In the genomic region with DNA sequence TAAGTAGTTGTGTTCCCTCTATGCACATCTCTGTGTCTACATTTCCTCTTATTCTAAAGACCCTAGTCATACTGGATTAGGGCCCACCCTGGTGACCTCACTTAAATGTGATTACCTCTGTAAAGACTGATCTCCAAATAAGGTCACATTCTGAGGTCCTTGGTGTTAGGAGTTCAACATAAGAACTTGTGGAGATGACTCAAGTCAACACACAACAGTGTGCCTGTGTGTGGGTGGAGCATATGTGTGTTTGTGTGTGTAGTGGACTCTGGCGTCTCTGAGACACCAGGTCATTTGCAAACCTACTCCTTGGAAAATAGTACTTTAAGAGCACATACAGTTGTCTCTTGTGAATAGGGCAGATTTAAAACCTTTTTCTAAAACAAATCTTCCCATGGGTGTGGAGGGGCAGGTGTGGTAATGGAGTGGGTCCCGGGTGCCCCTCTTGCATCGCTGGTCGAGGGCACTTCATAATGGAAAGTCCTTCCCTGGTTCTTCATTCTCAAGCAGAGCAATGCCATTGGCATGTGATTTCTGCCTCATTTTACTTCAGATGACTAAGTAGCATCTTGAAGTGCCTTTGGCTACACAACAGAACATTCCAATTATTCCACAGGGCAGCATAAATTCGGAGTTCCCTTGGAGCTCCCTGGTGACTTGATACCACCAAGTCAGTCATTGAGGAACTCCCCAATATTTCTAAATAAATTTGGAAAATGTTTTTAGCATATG, we compare ENCODE assay signal across 13 cellular contexts.
A peak's percentile ranks its signal among the peaks of the same experiment; 100 is the strongest.
DNase-seq lines count a peak whose midpoint lies in the region; ATAC-seq and TF ChIP-seq lines count a peak whose summit lies in the region.
"Had no signal": no experiment of that assay in that cellular context is flagged by ENCODE, and none has a peak within 500 bp of the region (broad histone marks: within the 10 kb centered on the region; RNA-seq: fewer than 3 reads in every experiment).

No MANE protein-coding gene starts in this region.

- H3K4me2 ChIP-seq in mesenchymal stem cell (ENCODE audit: low read length, poor library complexity, severe bottlenecking) = no peak overlapping the region

- H3K9ac ChIP-seq in mesenchymal stem cell (ENCODE audit: low read length) = no peak overlapping the region

- H2AK5ac ChIP-seq in mesenchymal stem cell (ENCODE audit: low read length, severe bottlenecking) = peak overlapping the region; percentile 46

- no peak overlapping the region for H3K23ac ChIP-seq in mesenchymal stem cell (ENCODE audit: low read length in 2 of 2)

- H2BK120ac ChIP-seq in mesenchymal stem cell (ENCODE audit: low read depth, low read length) = peak overlapping the region; percentile 45

- H2BK5ac ChIP-seq in mesenchymal stem cell (ENCODE audit: low read depth, low read length, poor library complexity, severe bottlenecking) = no peak overlapping the region

- H3K14ac ChIP-seq in mesenchymal stem cell (ENCODE audit: low read length in 2 of 2) = no peak overlapping the region

- no peak overlapping the region for H4K91ac ChIP-seq in mesenchymal stem cell (ENCODE audit: low read length)

- peaks cover 10% of the 10 kb centered on the region for H3K79me1 ChIP-seq in mesenchymal stem cell (replicated peaks; ENCODE audit: low read length, poor library complexity, severe bottlenecking)

- H3K4ac ChIP-seq in mesenchymal stem cell (ENCODE audit: low read depth in 1 of 2, low read length in 2 of 2) = peak overlapping the region in 1 of 2 experiments; percentile 85

- H3K9me3 ChIP-seq in heart right ventricle (no peaks in the 10 kb centered on the region), mesenchymal stem cell (ENCODE audit: control insufficient read depth, low read length) (no peaks in the 10 kb centered on the region), upper lobe of right lung (no peaks in the 10 kb centered on the region)

- intact Hi-C loops in heart right ventricle (cut with DNase I) = no loop called here
- intact Hi-C loops in Right ventricle myocardium superior (cut with DNase I) = no loop called here
- intact Hi-C loops in upper lobe of right lung (cut with DNase I) = no loop called here

- TF ChIP-seq CTCF in heart right ventricle (IDR thresholded peaks at IDR 0.05) (no peak), astrocyte of the spinal cord (IDR thresholded peaks at IDR 0.05; ENCODE audit: low read depth, low read length) (no peak), upper lobe of right lung (IDR thresholded peaks at IDR 0.05) (no peak)

- no peak for ATAC-seq in heart right ventricle
- no peak for ATAC-seq in Right ventricle myocardium superior (ENCODE audit: poor library complexity)
- ATAC-seq in upper lobe of right lung = peak; percentile 24
- no peak for ATAC-seq in HG03439 (IDR thresholded peaks at IDR 0.05; ENCODE audit: unreplicated experiment)
- ATAC-seq: stimulated activated effector memory CD8-positive, alpha-beta T cell treated with anti-CD3 and anti-CD28 coated beads, Interleukin-12 subunit alpha, Interleukin-12 subunit beta, amount 100 ng/mL, for 72 hours had no signal

- peaks cover 0 to 10% (median 0%) of the 10 kb centered on the region in 9 donors for H3K36me3 ChIP-seq in heart right ventricle
- peaks cover 4 to 49% of the 10 kb centered on the region in 2 experiments for H3K36me3 ChIP-seq in mesenchymal stem cell (ENCODE audit: control insufficient read depth in 1 of 2, insufficient read depth in 2 of 2, low read depth in 1 of 2, low read length in 2 of 2)
- H3K36me3 ChIP-seq in upper lobe of right lung = no peaks in the 10 kb centered on the region

- no peaks in the 10 kb centered on the region for H3K27me3 ChIP-seq in heart right ventricle
- no peaks in the 10 kb centered on the region for H3K27me3 ChIP-seq in mesenchymal stem cell (ENCODE audit: control insufficient read depth in 1 of 2, insufficient read depth in 1 of 2, low read length in 2 of 2)
- H3K27me3 ChIP-seq in upper lobe of right lung = no peaks in the 10 kb centered on the region

- no peak overlapping the region for H2BK15ac ChIP-seq in mesenchymal stem cell (ENCODE audit: low read depth, poor library complexity, severe bottlenecking)

- peak overlapping the region; percentile 61 to 68 for H2BK12ac ChIP-seq in mesenchymal stem cell (ENCODE audit: low read length in 2 of 2)

- DNase-seq in heart right ventricle = no peak
- DNase-seq in Right ventricle myocardium superior = no peak
- DNase-seq in astrocyte of the spinal cord (ENCODE audit: low read depth, low spot score) = peak; percentile 53
- DNase-seq in mesenchymal stem cell = peak; percentile 85
- DNase-seq in upper lobe of right lung = no peak
- no peak for DNase-seq in NCI-H2227 (lab: John Stamatoyannopoulos, UW; ENCODE audit: unreplicated experiment)
- DNase-seq in NCI-H1930 (lab: John Stamatoyannopoulos, UW) = no peak
- DNase-seq: C1 segment of cervical spinal cord, cortex of kidney, NCI-H1436 had no signal

- H3K18ac ChIP-seq in mesenchymal stem cell (ENCODE audit: low read depth in 1 of 2, low read length in 2 of 2) = peak overlapping the region; percentile 41 to 83

- in situ Hi-C loops in astrocyte of the spinal cord (cut with HindIII; ENCODE audit: low sequenced_read_pairs) = no loop called here

- H3K4me1 ChIP-seq in heart right ventricle (peaks cover 11 to 89% (median 60%) of the 10 kb centered on the region in 9 donors), mesenchymal stem cell (ENCODE audit: control insufficient read depth, insufficient read depth, low read depth, low read length) (peaks cover 40% of the 10 kb centered on the region), upper lobe of right lung (peaks cover 59% of the 10 kb centered on the region)

- WGBS in heart right ventricle, 2 donors = 81 to 84% methylated on average over 5 of the region's 5 CpGs
- WGBS in mesenchymal stem cell = 28% methylated on average over 4 of the region's 5 CpGs

- H3K4me3 ChIP-seq in heart right ventricle (no peak overlapping the region), astrocyte of the spinal cord (ENCODE audit: low read depth, low read length) (no peak overlapping the region), mesenchymal stem cell (ENCODE audit: insufficient read depth in 1 of 2, low read depth in 1 of 2, low read length in 2 of 2) (no peak overlapping the region), upper lobe of right lung (no peak overlapping the region)

- no peak overlapping the region for H2AFZ ChIP-seq in mesenchymal stem cell (ENCODE audit: low read depth, low read length)

- H4K8ac ChIP-seq in mesenchymal stem cell (ENCODE audit: low read length) = peak overlapping the region; percentile 72

- H3K27ac ChIP-seq in heart right ventricle = peak overlapping the region in 7 of 10 donors; percentile 78 to 93 (median 88)
- H3K27ac ChIP-seq in mesenchymal stem cell (ENCODE audit: low read length, poor library complexity, severe bottlenecking) = no peak overlapping the region
- no peak overlapping the region for H3K27ac ChIP-seq in upper lobe of right lung
- H3K27ac ChIP-seq: VCaP had no signal

Comparison
In these comparisons a context has a peak if more than half of its experiments do, and no peak if none do; other contexts are left out.
1. DNase-seq: peak in astrocyte of the spinal cord (single experiment) and mesenchymal stem cell (single experiment); none in heart right ventricle (0 of 2), Right ventricle myocardium superior (single experiment), upper lobe of right lung (single experiment), NCI-H2227 (single experiment) and NCI-H1930 (0 of 2).
2. H3K27ac ChIP-seq: peak in heart right ventricle (7 of 10); none in mesenchymal stem cell (single experiment) and upper lobe of right lung (single experiment).